12 cellular contexts compared by ENCODE assay signal in genomic region chr4:35912174-35912573, GRCh38.
A peak's percentile ranks its signal among the peaks of the same experiment; 100 is the strongest.
DNase-seq lines count a peak whose midpoint lies in the region; ATAC-seq, FAIRE-seq and TF ChIP-seq lines count a peak whose summit lies in the region.
"Had no signal": no experiment of that assay in that cellular context is flagged by ENCODE, and none has a peak within 500 bp of the region (broad histone marks: within the 10 kb centered on the region; RNA-seq: fewer than 3 reads in every experiment).

No MANE protein-coding gene starts in this region.

- H3K27ac ChIP-seq in HepG2 (ENCODE audit: extremely low read length, insufficient read depth, low read length) (no peak overlapping the region), hepatocyte (no peak overlapping the region)
- H3K27ac ChIP-seq: ascending aorta had no signal

- H3K79me2 ChIP-seq in HepG2 (ENCODE audit: insufficient read depth, low read length) = no peaks in the 10 kb centered on the region
- no peaks in the 10 kb centered on the region for H3K79me2 ChIP-seq in hepatocyte

- H3K9me2 ChIP-seq in hepatocyte (replicated peaks; ENCODE audit: insufficient read depth) = no peaks in the 10 kb centered on the region

- BruUV-seq in HepG2 (replicated peaks; lab: Mats Ljungman, UMichigan) = no TSS peak

- CTCF ChIA-PET in HepG2 (lab: Yijun Ruan, JAX; ENCODE audit: low intra/inter-chr PET ratio, low total read pairs) = no interaction called here

- TF ChIP-seq POLR2A in HepG2 (IDR thresholded peaks at IDR 0.05; ENCODE audit: insufficient read depth in 1 of 2, low read depth in 2 of 2, low read length in 2 of 2) = no peak

- WGBS in HepG2 (ENCODE audit: low lambda C conversion rate) = 0% methylated on average over 2 of the region's 2 CpGs
- WGBS in hepatocyte (ENCODE audit: low lambda C conversion rate, missing lambda C conversion rate) = 95% methylated on average over 2 of the region's 2 CpGs

- H2AFZ ChIP-seq in HepG2 (ENCODE audit: low read length) (no peak overlapping the region), hepatocyte (no peak overlapping the region)

- TF ChIP-seq RAD21 in HepG2 (CRISPR knock-in tag; IDR thresholded peaks at IDR 0.05) = no peak

- no peaks in the 10 kb centered on the region for H3K4me1 ChIP-seq in HepG2 (ENCODE audit: insufficient read depth, low read length)
- H3K4me1 ChIP-seq in hepatocyte (ENCODE audit: insufficient read depth) = no peaks in the 10 kb centered on the region
- H3K4me1 ChIP-seq: ascending aorta had no signal

- DNase-seq in OCI-M1 (lab: John Stamatoyannopoulos, UW) (peak; percentile 5), GDM1 (lab: John Stamatoyannopoulos, UW) (no peak), HepG2 (ENCODE audit: low spot score) (no peak), hepatocyte (ENCODE audit: low spot score) (no peak)
- DNase-seq: activated T-cell treated with anti-CD3 and anti-CD28 coated beads, Interleukin-2, amount 50 U/mL, for 1 hour; NCI-H2081; stimulated activated CD4-positive, alpha-beta T cell treated with anti-CD3 and anti-CD28 coated beads, Interleukin-4, amount 100 ng/mL, for 4 hours had no signal

- H3K9me3 ChIP-seq in HepG2 (ENCODE audit: low read length) (no peaks in the 10 kb centered on the region), hepatocyte (ENCODE audit: low read depth) (no peaks in the 10 kb centered on the region)
- H3K9me3 ChIP-seq: ascending aorta had no signal

- in situ Hi-C loops in HepG2 (cut with HindIII; ENCODE audit: extremely low pct_ligation_motif_present, low pct_unique_long_range_greater_than_20kb) = no loop called here

- FAIRE-seq in HepG2 (lab: Jason Lieb, UNC) = no peak
- FAIRE-seq: TTC549 had no signal

- TF ChIP-seq CTCF in HepG2 (CRISPR knock-in tag; IDR thresholded peaks at IDR 0.05) (no peak), hepatocyte (IDR thresholded peaks at IDR 0.05; ENCODE audit: poor library complexity) (no peak)

- peak; percentile 93 for ATAC-seq in GM19023 (IDR thresholded peaks at IDR 0.05; ENCODE audit: unreplicated experiment)
- peak; percentile 78 for ATAC-seq in GM21723 (IDR thresholded peaks at IDR 0.05; ENCODE audit: unreplicated experiment)
- ATAC-seq in HG03135 (IDR thresholded peaks at IDR 0.05; ENCODE audit: unreplicated experiment) = peak; percentile 77
- ATAC-seq in HepG2 = no peak

- H3K4me2 ChIP-seq in HepG2 (ENCODE audit: low read depth, low read length) = no peak overlapping the region
- H3K4me2 ChIP-seq in hepatocyte = no peak overlapping the region

- H3K36me3 ChIP-seq in HepG2 (replicated peaks in 1 of 2; ENCODE audit: control insufficient read depth in 1 of 2, insufficient read depth in 2 of 2, low read length in 2 of 2) (no peaks in the 10 kb centered on the region), hepatocyte (replicated peaks; ENCODE audit: insufficient read depth, low read depth) (no peaks in the 10 kb centered on the region)
- H3K36me3 ChIP-seq: ascending aorta had no signal

- intact Hi-C loops in HepG2 (cut with micrococcal nuclease; ENCODE audit: unreplicated experiment) = no loop called here

- TF ChIP-seq EP300 in HepG2 (IDR thresholded peaks at IDR 0.05; ENCODE audit: low read depth in 2 of 2, low read length in 2 of 2) = no peak
- no peak for TF ChIP-seq EP300 in HepG2 (CRISPR knock-in tag; IDR thresholded peaks at IDR 0.05; ENCODE audit: borderline replicate concordance)

- POLR2A ChIA-PET in HepG2 (lab: Yijun Ruan, JAX) = no interaction called here

- no peak overlapping the region for H3K9ac ChIP-seq in HepG2 (ENCODE audit: insufficient read depth, low read depth, low read length)

- H3K27me3 ChIP-seq in HepG2 (ENCODE audit: control insufficient read depth in 1 of 2, insufficient read depth in 2 of 2, low read length in 2 of 2) (no peaks in the 10 kb centered on the region), hepatocyte (no peaks in the 10 kb centered on the region)
- H3K27me3 ChIP-seq: ascending aorta had no signal

- H3K4me3 ChIP-seq in HepG2 (replicated peaks in 1 of 3; ENCODE audit: insufficient read depth in 1 of 3, low read depth in 2 of 3, low read length in 3 of 3) = no peak overlapping the region
- no peak overlapping the region for H3K4me3 ChIP-seq in hepatocyte
- H3K4me3 ChIP-seq: ascending aorta had no signal

- H4K20me1 ChIP-seq in HepG2 (ENCODE audit: insufficient read depth, low read length) = no peaks in the 10 kb centered on the region
- H4K20me1 ChIP-seq in hepatocyte (ENCODE audit: insufficient read depth, poor library complexity, severe bottlenecking) = no peaks in the 10 kb centered on the region

TF ChIP-seq in HepG2, 621 proteins besides CTCF, POLR2A, EP300 and RAD21:
- TF ChIP-seq ZNF761 (CRISPR knock-in tag; conservative IDR thresholded peaks at IDR 0.05) = no peak
- TF ChIP-seq BCL6 (CRISPR knock-in tag; IDR thresholded peaks at IDR 0.05) = no peak
- no peak for TF ChIP-seq MTF2 (CRISPR knock-in tag; IDR thresholded peaks at IDR 0.05; ENCODE audit: borderline replicate concordance)
